18 cellular contexts compared by ENCODE assay signal in the genomic region with DNA sequence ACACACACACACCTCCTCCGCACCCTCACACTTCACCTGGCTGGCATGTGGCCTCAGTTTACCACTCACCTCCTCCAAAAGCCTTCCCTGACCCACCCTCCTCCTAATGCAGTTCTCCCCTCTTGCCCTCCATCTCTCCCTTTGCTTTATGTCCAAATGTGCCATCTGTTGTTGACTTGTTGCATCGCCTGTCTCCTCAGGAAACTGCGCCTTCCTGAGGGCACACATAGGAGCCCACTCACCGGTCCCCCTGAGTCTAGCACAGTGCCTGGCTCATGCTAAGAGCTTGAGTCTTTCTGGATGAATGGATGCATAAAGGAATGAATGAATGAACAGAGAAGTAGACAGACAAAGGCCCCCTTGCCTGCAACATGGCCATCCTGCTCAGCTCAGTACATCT.
"Had no signal": no experiment of that assay in that cellular context is flagged by ENCODE, and none has a peak within 500 bp of the region (broad histone marks: within the 10 kb centered on the region; RNA-seq: fewer than 3 reads in every experiment).

No MANE protein-coding gene starts in this region.

- FAIRE-seq: keratinocyte had no signal

- H3K4me3 ChIP-seq: esophagus squamous epithelium, gastroesophageal sphincter, left ventricle myocardium inferior, sigmoid colon, skin epidermis had no signal

- ATAC-seq: gastroesophageal sphincter; stimulated activated naive B cell treated with anti-CD40 and anti-IgM and Interleukin-4, amounts not matched to agents 10 μg/mL and 1 μg/mL and 100 μg/mL, for 72 hours; stimulated activated naive CD8-positive, alpha-beta T cell treated with anti-CD3 and anti-CD28 coated beads, Interleukin-15, amount 100 ng/mL, for 72 hours had no signal

- H3K36me3 ChIP-seq: esophagus squamous epithelium, gastroesophageal sphincter, left ventricle myocardium inferior, sigmoid colon had no signal

- H3K9me3 ChIP-seq: esophagus squamous epithelium, gastroesophageal sphincter, left ventricle myocardium inferior, sigmoid colon had no signal

- H3K27ac ChIP-seq: esophagus squamous epithelium, gastroesophageal sphincter, sigmoid colon, skin epidermis had no signal

- DNase-seq: esophagus squamous epithelium; foreskin fibroblast; glutamatergic neuron; left cardiac atrium; left ventricle myocardium inferior; mesendoderm; naive B cell; nephron progenitor cell; posterior cingulate gyrus; sigmoid colon; stimulated activated CD4-positive, alpha-beta T cell treated with anti-CD3 and anti-CD28 coated beads, Interleukin-2, amount 100 ng/mL, for 24 hours; stimulated activated CD4-positive, alpha-beta T cell treated with anti-CD3 and anti-CD28 coated beads, Interleukin-4, amount 100 ng/mL, for 4 hours; stimulated activated naive B cell treated with anti-CD40 and anti-IgM and Interleukin-4, amounts not matched to agents 10 μg/mL and 1 μg/mL and 100 μg/mL, for 72 hours; stimulated activated naive CD8-positive, alpha-beta T cell treated with anti-CD3 and anti-CD28 coated beads, Interleukin-15, amount 100 ng/mL, for 72 hours; trophoblast cell had no signal
